Comparison of ENCODE assay signal across 19 cellular contexts in genomic region chr6:33740204-33740608, GRCh38. TPM values are rescaled to one million over a fixed set of nuclear protein-coding genes. Genes with fewer than 3 reads are reported as not detected.
DNase-seq lines count a peak whose midpoint lies in the region; ATAC-seq and TF ChIP-seq lines count a peak whose summit lies in the region.
"Had no signal": no experiment of that assay in that cellular context is flagged by ENCODE, and none has a peak within 500 bp of the region (broad histone marks: within the 10 kb centered on the region; RNA-seq: fewer than 3 reads in every experiment).

No MANE protein-coding gene starts in this region.

- no peaks in the 10 kb centered on the region for H3K36me3 Mint-ChIP-seq in T-helper 2 cell treated with Interferon-gamma antibody and Interleukin-4, amounts not matched to agents 5 μg/mL and 100 μg/mL, for 36 hours (ENCODE audit: low read depth)
- H3K36me3 Mint-ChIP-seq: IgD-negative memory B cell, mesothelial cell of epicardium had no signal

- H3K36me3 ChIP-seq in body of pancreas (replicated peaks in 1 of 2; ENCODE audit: insufficient read depth in 1 of 2, low read depth in 2 of 2), result no peaks in the 10 kb centered on the region
- peaks cover 18% of the 10 kb centered on the region for H3K36me3 ChIP-seq in left ventricle myocardium inferior
- peaks cover 0 to 52% of the 10 kb centered on the region in 2 donors for H3K36me3 ChIP-seq in gastrocnemius medialis

- TF ChIP-seq POLR2A in body of pancreas (IDR thresholded peaks at IDR 0.05) (no peak), gastrocnemius medialis (IDR thresholded peaks at IDR 0.05) (peak in 1 of 2 donors; percentile 76)

- DNase-seq in MV-4-11 (lab: John Stamatoyannopoulos, UW) (peak; percentile 59), body of pancreas (peak in 3 of 4 donors; percentile 62 to 69 (median 67)), left ventricle myocardium inferior (peak; percentile 50), gastrocnemius medialis (peak; percentile 89 to 98), NAMALWA (ENCODE audit: low spot score) (no peak), HCEC 1CT (no peak)
- DNase-seq in T-helper 2 cell treated with Interferon-gamma antibody and Interleukin-4, amounts not matched to agents 5 μg/mL and 100 μg/mL, for 36 hours (ENCODE audit: low spot score), result no peak
- DNase-seq: amygdala; DND-41; HFFc6; NCI-H1092; NCI-H774; RPMI8226; stimulated activated naive CD4-positive, alpha-beta T cell treated with Interleukin-2 at 50 U/mL for 16 hours had no signal

- in situ Hi-C loops in gastrocnemius medialis (cut with MboI; ENCODE audit: low sequenced_read_pairs in 4 of 4), result loop anchor here in 1 of 4 donors (25.0 kb wide), 1 partner anchor 547 kb away; no protein-coding TSS in a partner anchor

- TF ChIP-seq CTCF in body of pancreas (IDR thresholded peaks at IDR 0.05) (no peak), left ventricle myocardium inferior (IDR thresholded peaks at IDR 0.05; ENCODE audit: borderline replicate concordance) (no peak), gastrocnemius medialis (IDR thresholded peaks at IDR 0.05 in 4 of 5, conservative IDR thresholded peaks at IDR 0.05 in 1 of 5) (no peak)

- H3K27me3 ChIP-seq in body of pancreas (no peaks in the 10 kb centered on the region), left ventricle myocardium inferior (ENCODE audit: low read depth) (no peaks in the 10 kb centered on the region), gastrocnemius medialis (no peaks in the 10 kb centered on the region)

- ATAC-seq in body of pancreas, result no peak
- ATAC-seq in gastrocnemius medialis, result peak; percentile 40 to 46
- ATAC-seq in HG02885 (IDR thresholded peaks at IDR 0.05; ENCODE audit: poor library complexity, unreplicated experiment), result no peak
- ATAC-seq: gastroesophageal sphincter had no signal

- H3K9me3 ChIP-seq in body of pancreas, result no peaks in the 10 kb centered on the region
- no peaks in the 10 kb centered on the region for H3K9me3 ChIP-seq in left ventricle myocardium inferior (replicated peaks)
- H3K9me3 ChIP-seq in gastrocnemius medialis, result no peaks in the 10 kb centered on the region
- H3K9me3 ChIP-seq: gastroesophageal sphincter had no signal

- no peak overlapping the region for H3K4me3 Mint-ChIP-seq in T-helper 2 cell treated with Interferon-gamma antibody and Interleukin-4, amounts not matched to agents 5 μg/mL and 100 μg/mL, for 36 hours
- H3K4me3 Mint-ChIP-seq: HFFc6, IgD-negative memory B cell, mesothelial cell of epicardium had no signal

- WGBS in body of pancreas, 2 donors, result 61 to 82% methylated on average over 4 to 6 of the region's 6 CpGs

- H3K27ac ChIP-seq in body of pancreas (peak overlapping the region; percentile 12 to 61 (median 60)), left ventricle myocardium inferior (replicated peaks) (peak overlapping the region; percentile 87), gastrocnemius medialis (peak overlapping the region; percentile 98 to 100 (median 100))
- H3K27ac ChIP-seq: gastroesophageal sphincter had no signal

- peaks cover 5% of the 10 kb centered on the region for H3K27me3 Mint-ChIP-seq in T-helper 2 cell treated with Interferon-gamma antibody and Interleukin-4, amounts not matched to agents 5 μg/mL and 100 μg/mL, for 36 hours (ENCODE audit: low read depth)

- no peak overlapping the region for H3K27ac Mint-ChIP-seq in T-helper 2 cell treated with Interferon-gamma antibody and Interleukin-4, amounts not matched to agents 5 μg/mL and 100 μg/mL, for 36 hours
- H3K27ac Mint-ChIP-seq: HFFc6, IgD-negative memory B cell, mesothelial cell of epicardium had no signal

- H3K4me1 ChIP-seq in body of pancreas (peaks cover 39% of the 10 kb centered on the region), left ventricle myocardium inferior (peaks cover 90% of the 10 kb centered on the region), gastrocnemius medialis (peaks cover 53 to 65% of the 10 kb centered on the region in 2 donors)

- H3K4me1 Mint-ChIP-seq in T-helper 2 cell treated with Interferon-gamma antibody and Interleukin-4, amounts not matched to agents 5 μg/mL and 100 μg/mL, for 36 hours (ENCODE audit: low read depth), result no peaks in the 10 kb centered on the region

- no peaks in the 10 kb centered on the region for H3K9me3 Mint-ChIP-seq in T-helper 2 cell treated with Interferon-gamma antibody and Interleukin-4, amounts not matched to agents 5 μg/mL and 100 μg/mL, for 36 hours
- H3K9me3 Mint-ChIP-seq: HFFc6, IgD-negative memory B cell, mesothelial cell of epicardium had no signal

- intact Hi-C loops in body of pancreas (cut with DNase I), result no loop called here
- intact Hi-C loops in left ventricle myocardium inferior (cut with micrococcal nuclease), result no loop called here
- intact Hi-C loops in gastrocnemius medialis (cut with DNase I; ENCODE audit: low total_unique reads), result loop anchor here (5.0 to 10.0 kb wide), 2 partner anchors 1625 to 1923 kb away; partner anchors contain the start of genes HSPA1A and HSPA1L

- H3K4me3 ChIP-seq in body of pancreas (no peak overlapping the region), left ventricle myocardium inferior (peak overlapping the region; percentile 29), gastrocnemius medialis (peak overlapping the region; percentile 22 to 88 (median 40))
- H3K4me3 ChIP-seq: gastroesophageal sphincter had no signal

RNA-seq across cellular contexts. Expression of gene IP6K3, which starts 6.5 kb away (rescaled TPM):
- total RNA-seq in body of pancreas (not detected), left ventricle myocardium inferior (42.0 TPM), gastrocnemius medialis (100 to 1,000 TPM; 287 to 570 (median 348) TPM)
- total RNA-seq: T-helper 1 cell treated with Interleukin-12 subunit alpha and Interleukin-12 subunit beta and Interleukin-4 antibody, amounts not matched to agents 30 ng/mL and 1 ng/mL, for 36 hours had no signal

RNA-seq across cellular contexts. Expression of gene UQCC2, which starts 28.7 kb away (rescaled TPM):
- 10 to 100 TPM in 1 of 2 donors, 1 to 10 TPM in 1; 4.0 to 17.6 TPM for total RNA-seq in body of pancreas
- 199 TPM for total RNA-seq in left ventricle myocardium inferior
- 100 to 1,000 TPM in 1 of 4 donors, 10 to 100 TPM in 3; 50.7 to 101 (median 63.5) TPM for total RNA-seq in gastrocnemius medialis

RNA-seq across cellular contexts. Expression of gene LEMD2, which starts 48.7 kb away (rescaled TPM):
- total RNA-seq in body of pancreas, result 10 to 100 TPM; 32.7 to 48.8 TPM
- total RNA-seq in left ventricle myocardium inferior, result 22.2 TPM
- 10 to 100 TPM; 34.1 to 39.1 (median 38.1) TPM for total RNA-seq in gastrocnemius medialis

Comparison
In these comparisons a context has a peak if more than half of its experiments do, and no peak if none do; other contexts are left out.
1. DNase-seq: peak in MV-4-11 (single experiment), body of pancreas (3 of 4), left ventricle myocardium inferior (single experiment) and gastrocnemius medialis (2 of 2); none in NAMALWA (single experiment), HCEC 1CT (single experiment) and T-helper 2 cell treated with Interferon-gamma antibody and Interleukin-4, amounts not matched to agents 5 μg/mL and 100 μg/mL, for 36 hours (single experiment).
2. ATAC-seq: peak in gastrocnemius medialis (2 of 2); none in body of pancreas (single experiment) and HG02885 (single experiment).
3. H3K4me3 ChIP-seq: peak in left ventricle myocardium inferior (single experiment) and gastrocnemius medialis (4 of 4); none in body of pancreas (0 of 2).
4. RNA of gene IP6K3, which starts 6.5 kb away (total RNA-seq): 287 to 570 TPM in gastrocnemius medialis and 42.0 TPM in left ventricle myocardium inferior (single experiment); not detected in body of pancreas; every median in the first group is over 10 times any median in the second.
5. Peak in every context shown above with its lines, with median percentiles within 50 percentile points of each other: H3K27ac ChIP-seq.